In the genomic region with DNA sequence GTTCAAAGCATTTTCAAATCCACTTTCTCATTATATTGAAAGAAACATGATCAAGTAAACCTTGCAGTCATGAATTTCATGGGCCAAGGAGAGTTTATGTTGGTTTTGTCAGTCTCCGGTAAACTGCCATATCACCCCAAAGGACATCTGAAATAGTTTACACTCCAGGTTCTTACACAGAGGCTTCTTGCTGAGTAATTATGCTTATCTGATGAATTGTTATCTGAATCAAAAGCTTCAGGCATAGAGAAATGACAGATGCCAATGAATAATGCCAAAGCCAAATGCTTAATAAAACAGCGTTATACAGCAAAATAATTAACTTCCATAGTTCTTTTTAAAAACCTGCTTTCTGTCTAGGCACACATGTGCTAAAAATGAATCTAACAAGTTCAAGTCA, we compare ENCODE assay signal across 25 cellular contexts.
"Had no signal": no experiment of that assay in that cellular context is flagged by ENCODE, and none has a peak within 500 bp of the region (broad histone marks: within the 10 kb centered on the region; RNA-seq: fewer than 3 reads in every experiment).

No MANE protein-coding gene starts in this region.

- H3K27ac Mint-ChIP-seq: naive thymus-derived CD4-positive, alpha-beta T cell; natural killer cell treated with Interleukin-12 subunit alpha and Interleukin-12 subunit beta and Interleukin-15 and Interleukin-18, amount 100 ng/mL, for 72 hours; stimulated activated effector memory CD8-positive, alpha-beta T cell treated with anti-CD3 and anti-CD28 coated beads, Interleukin-12 subunit alpha, Interleukin-12 subunit beta, amount 100 ng/mL, for 72 hours; stimulated activated naive CD8-positive, alpha-beta T cell treated with anti-CD3 and anti-CD28 coated beads, Interleukin-15, Interleukin-2, amounts not matched to agents 100 ng/mL and 50 ng/mL, for 24 hours had no signal

- H3K4me3 Mint-ChIP-seq: naive thymus-derived CD4-positive, alpha-beta T cell; natural killer cell treated with Interleukin-12 subunit alpha and Interleukin-12 subunit beta and Interleukin-15 and Interleukin-18, amount 100 ng/mL, for 72 hours; stimulated activated effector memory CD8-positive, alpha-beta T cell treated with anti-CD3 and anti-CD28 coated beads, Interleukin-12 subunit alpha, Interleukin-12 subunit beta, amount 100 ng/mL, for 72 hours; stimulated activated naive CD8-positive, alpha-beta T cell treated with anti-CD3 and anti-CD28 coated beads, Interleukin-15, Interleukin-2, amounts not matched to agents 100 ng/mL and 50 ng/mL, for 24 hours had no signal

- H3K27ac ChIP-seq: hepatocyte, left ventricle myocardium inferior, ovary, prostate gland, skin epidermis, suprapubic skin, thoracic aorta, tibial artery, upper lobe of right lung had no signal

- H3K4me1 Mint-ChIP-seq: stimulated activated effector memory CD8-positive, alpha-beta T cell treated with anti-CD3 and anti-CD28 coated beads, Interleukin-12 subunit alpha, Interleukin-12 subunit beta, amount 100 ng/mL, for 72 hours had no signal

- DNase-seq: islet precursor cell; left ventricle myocardium inferior; mesendoderm; midbrain; mucosa of descending colon; naive thymus-derived CD4-positive, alpha-beta T cell; ovary; retina; right cardiac atrium; stimulated activated CD4-positive, alpha-beta T cell treated with anti-CD3 and anti-CD28 coated beads, Interleukin-12 subunit alpha, Interleukin-12 subunit beta, amount 100 ng/mL, for 4 hours; stimulated activated CD4-positive, alpha-beta T cell treated with anti-CD3 and anti-CD28 coated beads, Interleukin-15, amount 100 ng/mL, for 24 hours; stimulated activated CD4-positive, alpha-beta T cell treated with anti-CD3 and anti-CD28 coated beads, Interleukin-2, amount 100 ng/mL, for 24 hours; stimulated activated CD4-positive, alpha-beta T cell treated with anti-CD3 and anti-CD28 coated beads, Interleukin-4, amount 100 ng/mL, for 24 hours; stimulated activated naive CD4-positive, alpha-beta T cell; tibial artery; upper lobe of right lung had no signal

- H2AFZ ChIP-seq: hepatocyte had no signal

- H3K9me3 Mint-ChIP-seq: stimulated activated naive CD8-positive, alpha-beta T cell treated with anti-CD3 and anti-CD28 coated beads, Interleukin-15, Interleukin-2, amounts not matched to agents 100 ng/mL and 50 ng/mL, for 24 hours had no signal

- H3K79me2 ChIP-seq: hepatocyte had no signal

- H3K36me3 Mint-ChIP-seq: naive thymus-derived CD4-positive, alpha-beta T cell; natural killer cell treated with Interleukin-12 subunit alpha and Interleukin-12 subunit beta and Interleukin-15 and Interleukin-18, amount 100 ng/mL, for 72 hours; stimulated activated effector memory CD8-positive, alpha-beta T cell treated with anti-CD3 and anti-CD28 coated beads, Interleukin-12 subunit alpha, Interleukin-12 subunit beta, amount 100 ng/mL, for 72 hours had no signal

- H3K27me3 ChIP-seq: hepatocyte, ovary, suprapubic skin, tibial artery, upper lobe of right lung had no signal

- H3K4me1 ChIP-seq: left ventricle myocardium inferior, prostate gland, suprapubic skin, tibial artery, upper lobe of right lung had no signal

- H3K36me3 ChIP-seq: left ventricle myocardium inferior, ovary, prostate gland, suprapubic skin, thoracic aorta, tibial artery, upper lobe of right lung had no signal

- H3K9me3 ChIP-seq: left ventricle myocardium inferior, mucosa of descending colon, ovary, prostate gland, suprapubic skin, thoracic aorta, tibial artery, upper lobe of right lung had no signal

- H3K27me3 Mint-ChIP-seq: natural killer cell treated with Interleukin-12 subunit alpha and Interleukin-12 subunit beta and Interleukin-15 and Interleukin-18, amount 100 ng/mL, for 72 hours; stimulated activated naive CD8-positive, alpha-beta T cell treated with anti-CD3 and anti-CD28 coated beads, Interleukin-15, Interleukin-2, amounts not matched to agents 100 ng/mL and 50 ng/mL, for 24 hours had no signal

- H3K4me2 ChIP-seq: hepatocyte had no signal

- H3K4me3 ChIP-seq: hepatocyte, left ventricle myocardium inferior, lung, mucosa of descending colon, ovary, prostate gland, skin epidermis, suprapubic skin, thoracic aorta, tibial artery, upper lobe of right lung had no signal
